Comparison of ENCODE assay signal across 8 cellular contexts in genomic region chr1:6447818-6448748, GRCh38. TPM values are rescaled to one million over a fixed set of nuclear protein-coding genes. Genes with fewer than 3 reads are reported as not detected.
DNase-seq lines count a peak whose midpoint lies in the region; ATAC-seq and TF ChIP-seq lines count a peak whose summit lies in the region.

No MANE protein-coding gene starts in this region.

- TF ChIP-seq CTCF in DND-41 (IDR thresholded peaks at IDR 0.05; ENCODE audit: borderline replicate concordance, extremely low read depth, low read length, poor library complexity, severe bottlenecking) (no peak), ascending aorta (IDR thresholded peaks at IDR 0.05) (no peak), upper lobe of right lung (IDR thresholded peaks at IDR 0.05) (no peak)

- ATAC-seq in DND-41 (ENCODE audit: insufficient read depth, low read depth) (0 out of 3 replicates have a peak, but pooled peaks have one; percentile 16), GM19463 (IDR thresholded peaks at IDR 0.05; ENCODE audit: unreplicated experiment) (no peak), upper lobe of right lung (no peak)

- no peaks in the 10 kb centered on the region for H3K79me2 ChIP-seq in DND-41 (ENCODE audit: insufficient read depth, low read length)

- intact Hi-C loops in ascending aorta (cut with DNase I) (no loop called here), upper lobe of right lung (cut with DNase I) (no loop called here)

- H3K4me3 ChIP-seq in DND-41 (ENCODE audit: low read depth in 1 of 2, low read length in 2 of 2), result no peak overlapping the region
- H3K4me3 ChIP-seq in ascending aorta, result peak overlapping the region; percentile 2 to 58
- H3K4me3 ChIP-seq in mesodermal cell (ENCODE audit: extremely low read depth, insufficient read depth, low read length, poor library complexity, severe bottlenecking), result peak overlapping the region; percentile 21
- no peak overlapping the region for H3K4me3 ChIP-seq in upper lobe of right lung

- H3K4me1 ChIP-seq in DND-41 (ENCODE audit: insufficient read depth, low read length), result no peaks in the 10 kb centered on the region
- H3K4me1 ChIP-seq in ascending aorta, result peaks cover 0 to 3% of the 10 kb centered on the region in 2 donors
- peaks cover 5% of the 10 kb centered on the region for H3K4me1 ChIP-seq in mesodermal cell (ENCODE audit: control insufficient read depth, insufficient read depth, low read length, poor library complexity, severe bottlenecking)
- H3K4me1 ChIP-seq in upper lobe of right lung, result no peaks in the 10 kb centered on the region

- DNase-seq in DND-41 (no peak), NCI-H2029 treated with DMSO at 0.1 percent for 48 hours (lab: John Stamatoyannopoulos, UW) (peak; percentile 37), ascending aorta (ENCODE audit: low spot score in 2 of 2) (no peak), upper lobe of right lung (no peak), superior temporal gyrus (ENCODE audit: extremely low spot score) (no peak), AML-193 (lab: John Stamatoyannopoulos, UW) (no peak)

- no peak overlapping the region for H2AFZ ChIP-seq in DND-41 (ENCODE audit: low read depth, low read length)

- WGBS in mesodermal cell (ENCODE audit: insufficient coverage in 2 of 2), 2 experiments, result 2 to 3% methylated on average over 52 to 55 of the region's 68 CpGs

- H3K4me2 ChIP-seq in DND-41 (ENCODE audit: insufficient read depth, low read length), result no peak overlapping the region

- no peaks in the 10 kb centered on the region for H4K20me1 ChIP-seq in DND-41 (ENCODE audit: insufficient read depth, low read length)

- H3K36me3 ChIP-seq in DND-41 (ENCODE audit: insufficient read depth, low read length), result no peaks in the 10 kb centered on the region
- no peaks in the 10 kb centered on the region for H3K36me3 ChIP-seq in ascending aorta
- H3K36me3 ChIP-seq in mesodermal cell (ENCODE audit: control insufficient read depth, insufficient read depth, low read length), result no peaks in the 10 kb centered on the region
- H3K36me3 ChIP-seq in upper lobe of right lung, result no peaks in the 10 kb centered on the region

- H3K27ac ChIP-seq in DND-41 (ENCODE audit: low read length) (no peak overlapping the region), ascending aorta (no peak overlapping the region), mesodermal cell (ENCODE audit: low read depth, low read length, severe bottlenecking) (no peak overlapping the region), upper lobe of right lung (no peak overlapping the region)

- H3K9ac ChIP-seq in DND-41 (ENCODE audit: low read depth, low read length), result no peak overlapping the region

- H3K9me3 ChIP-seq in DND-41 (ENCODE audit: insufficient read depth, low read length, severe bottlenecking), result no peaks in the 10 kb centered on the region
- no peaks in the 10 kb centered on the region for H3K9me3 ChIP-seq in ascending aorta
- no peaks in the 10 kb centered on the region for H3K9me3 ChIP-seq in mesodermal cell (ENCODE audit: control insufficient read depth, low read length)
- H3K9me3 ChIP-seq in upper lobe of right lung, result no peaks in the 10 kb centered on the region

- peaks cover 7% of the 10 kb centered on the region for H3K27me3 ChIP-seq in DND-41 (ENCODE audit: insufficient read depth, low read length, poor library complexity)
- peaks cover 25% of the 10 kb centered on the region for H3K27me3 ChIP-seq in ascending aorta
- peaks cover 66% of the 10 kb centered on the region for H3K27me3 ChIP-seq in upper lobe of right lung

RNA-seq across cellular contexts. Expression of gene TNFRSF25, which starts 17.9 kb away (rescaled TPM):
- 18.0 TPM for total RNA-seq in ascending aorta
- 30.6 TPM for polyA plus RNA-seq in mesodermal cell (2013, experiment 1 of 2)
- 24.6 TPM for polyA plus RNA-seq in mesodermal cell (2013, experiment 2 of 2)
- 10.0 TPM for total RNA-seq in upper lobe of right lung

RNA-seq across cellular contexts. Expression of gene ESPN, which starts 23.5 kb away (rescaled TPM):
- total RNA-seq in ascending aorta, result 2.2 TPM
- polyA plus RNA-seq in mesodermal cell (2013, experiment 1 of 2), result 2.0 TPM
- polyA plus RNA-seq in mesodermal cell (2013, experiment 2 of 2), result 0.91 TPM
- 4.3 TPM for total RNA-seq in upper lobe of right lung

RNA-seq across cellular contexts. Expression of gene HES2, which starts 28.4 kb away (rescaled TPM):
- total RNA-seq in ascending aorta (not detected), upper lobe of right lung (5.7 TPM)
- 0.18 TPM for polyA plus RNA-seq in mesodermal cell (2013, experiment 1 of 2)
- 0.20 TPM for polyA plus RNA-seq in mesodermal cell (2013, experiment 2 of 2)

RNA-seq across cellular contexts. Expression of gene PLEKHG5, which starts 43.4 kb away (rescaled TPM):
- total RNA-seq in ascending aorta, result 11.4 TPM
- polyA plus RNA-seq in mesodermal cell (2013, experiment 1 of 2), result 27.1 TPM
- polyA plus RNA-seq in mesodermal cell (2013, experiment 2 of 2), result 23.0 TPM
- 12.2 TPM for total RNA-seq in upper lobe of right lung

RNA-seq across cellular contexts. Expression of gene ACOT7, which starts 54.5 kb away (rescaled TPM):
- total RNA-seq in ascending aorta (16.1 TPM), upper lobe of right lung (22.8 TPM)
- 89.4 TPM for polyA plus RNA-seq in mesodermal cell (2013, experiment 1 of 2)
- 76.2 TPM for polyA plus RNA-seq in mesodermal cell (2013, experiment 2 of 2)

Comparison
In these comparisons a context has a peak if more than half of its experiments do, and no peak if none do; other contexts are left out.
1. H3K4me3 ChIP-seq: peak in ascending aorta (2 of 2) and mesodermal cell (single experiment); none in DND-41 (0 of 2) and upper lobe of right lung (single experiment).